ENCODE assay signal across 8 cellular contexts in the genomic region with DNA sequence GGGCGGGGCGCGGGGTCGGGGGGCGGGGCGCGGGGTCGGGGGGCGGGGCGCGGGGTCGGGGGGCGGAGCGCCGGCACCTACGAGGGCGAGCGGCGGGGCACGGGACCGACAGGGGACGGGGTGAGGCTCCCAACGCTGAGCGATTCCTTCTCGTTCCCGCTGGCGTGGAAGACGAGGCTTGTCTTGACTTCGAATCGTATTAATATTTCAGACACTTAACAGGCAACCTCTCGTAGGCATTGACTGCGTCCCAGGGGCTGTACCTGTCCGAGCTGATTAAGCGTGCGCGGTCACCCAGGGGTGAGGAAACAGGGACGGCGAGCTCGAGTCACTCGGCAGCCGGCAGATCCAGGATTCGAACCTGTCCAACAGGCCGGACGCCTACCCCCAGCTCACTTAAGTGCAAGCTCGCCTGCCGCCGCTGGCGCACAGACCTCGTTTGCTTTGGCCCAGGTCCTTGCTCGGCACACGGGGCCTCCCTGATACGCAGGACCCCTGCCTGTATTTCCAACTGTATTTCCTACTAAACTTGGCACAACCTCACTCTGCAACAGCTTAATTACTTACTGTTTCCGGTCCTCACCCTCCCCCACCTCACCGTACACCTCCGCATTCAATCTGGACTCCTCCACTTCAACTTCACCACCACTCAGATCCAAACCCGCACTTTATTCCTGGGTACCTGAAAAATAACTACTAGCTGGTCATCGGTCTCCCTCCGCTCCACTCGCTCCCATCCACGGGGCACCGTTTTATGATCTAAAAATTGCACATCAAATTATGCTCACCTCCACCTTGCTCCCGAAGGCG. TPM values are rescaled to one million over a fixed set of nuclear protein-coding genes. Genes with fewer than 3 reads are reported as not detected.
A peak's percentile ranks its signal among the peaks of the same experiment; 100 is the strongest.
DNase-seq lines count a peak whose midpoint lies in the region; ATAC-seq and TF ChIP-seq lines count a peak whose summit lies in the region.

No MANE protein-coding gene starts in this region.

- ATAC-seq in GM18868 (IDR thresholded peaks at IDR 0.05; ENCODE audit: unreplicated experiment) = peak; percentile 26
- peak; percentile 12 for ATAC-seq in HG03095 (IDR thresholded peaks at IDR 0.05; ENCODE audit: unreplicated experiment)
- ATAC-seq in right cardiac atrium = peak; percentile 66 to 68
- no peak for ATAC-seq in HG03378 (IDR thresholded peaks at IDR 0.05; ENCODE audit: unreplicated experiment)

- intact Hi-C loops in right cardiac atrium (cut with DNase I) = loop anchor here in 1 of 4 donors (10.0 kb wide), 1 partner anchor 212 kb away; no protein-coding TSS in a partner anchor
- intact Hi-C loops in prostate gland (cut with DNase I) = no loop called here

- TF ChIP-seq CTCF in AG04450 (IDR thresholded peaks at IDR 0.05; ENCODE audit: low read depth, low read length) (no peak), prostate gland (IDR thresholded peaks at IDR 0.05) (no peak)

- POLR2A ChIA-PET in AG04450 (lab: Yijun Ruan, JAX) = interaction anchor here (1.0 kb wide), 1 partner anchor 24 kb away, joined by 3 read pairs; no protein-coding TSS in a partner anchor

- CTCF ChIA-PET in AG04450 (lab: Charles Lee) = interaction anchor here (0.8 to 1.0 kb wide), 2 partner anchors 20 to 275 kb away, joined by 3 read pairs; no protein-coding TSS in a partner anchor

- H3K9me3 ChIP-seq in AG04450 (ENCODE audit: control insufficient read depth, insufficient read depth, low read length) = no peaks in the 10 kb centered on the region; the same call in 1 of the 2 replicates
- H3K9me3 ChIP-seq in right cardiac atrium (ENCODE audit: control insufficient read depth, low read length) = no peaks in the 10 kb centered on the region
- no peaks in the 10 kb centered on the region for H3K9me3 ChIP-seq in prostate gland

- H3K27me3 ChIP-seq in AG04450 (ENCODE audit: control insufficient read depth, insufficient read depth, low read length) (peaks cover 3% of the 10 kb centered on the region), right cardiac atrium (ENCODE audit: control insufficient read depth, insufficient read depth) (no peaks in the 10 kb centered on the region), prostate gland (replicated peaks; ENCODE audit: insufficient read depth) (no peaks in the 10 kb centered on the region)

- peak overlapping the region; percentile 47 for H3K27ac ChIP-seq in AG04450 (ENCODE audit: low read depth, low read length)
- peak overlapping the region; percentile 61 for H3K27ac ChIP-seq in adipose tissue (ENCODE audit: low read depth, low read length)
- H3K27ac ChIP-seq in right cardiac atrium (ENCODE audit: low read length) = peak overlapping the region; percentile 67
- H3K27ac ChIP-seq in prostate gland = peak overlapping the region; percentile 91 to 92

- DNase-seq in AG04450 (ENCODE audit: low read depth, low spot score) = no peak
- DNase-seq in NCI-H526 treated with DMSO at 0.1 percent for 48 hours (lab: John Stamatoyannopoulos, UW) = peak; percentile 52
- peak; percentile 70 to 86 (median 86) for DNase-seq in right cardiac atrium
- peak; percentile 54 for DNase-seq in prostate gland (ENCODE audit: low spot score)

- 9 to 13% (median 10%) methylated on average over 50 to 53 of the region's 63 CpGs for WGBS in adipose tissue, 3 donors
- 12% methylated on average over 51 of the region's 63 CpGs for WGBS in right cardiac atrium
- 12% methylated on average over 44 of the region's 63 CpGs for WGBS in prostate gland

- H3K36me3 ChIP-seq in prostate gland = no peaks in the 10 kb centered on the region

- H3K4me3 ChIP-seq in AG04450 (ENCODE audit: low read depth, low read length) (peak overlapping the region; percentile 87), right cardiac atrium (ENCODE audit: low read length) (peak overlapping the region; percentile 66), prostate gland (peak overlapping the region; percentile 46 to 69)

- peak; percentile 65 for TF ChIP-seq POLR2A in prostate gland (IDR thresholded peaks at IDR 0.05)

- H3K4me1 ChIP-seq in right cardiac atrium (ENCODE audit: control insufficient read depth, insufficient read depth, low read length) = peaks cover 20% of the 10 kb centered on the region
- H3K4me1 ChIP-seq in prostate gland (replicated peaks) = peaks cover 15% of the 10 kb centered on the region

RNA-seq across cellular contexts. Expression of a gene that starts 0.7 kb away (rescaled TPM):
- polyA plus RNA-seq in AG04450 (2011; rRNA removed) (9.5 and 11.1 TPM in 2 replicates), adipose tissue (10 to 100 TPM in 2 of 3 donors, 1 to 10 TPM in 1; 9.8 to 14.1 (median 13.5) TPM), right cardiac atrium (8.2 TPM)
- 21.2 and 22.4 TPM in 2 replicates for polyA minus RNA-seq in AG04450 (2011; rRNA and poly(A)+ RNA removed)
- total RNA-seq in right cardiac atrium (10 to 100 TPM; 17.8 to 21.6 (median 19.7) TPM), prostate gland (10 to 100 TPM; 47.7 to 87.0 TPM)

RNA-seq across cellular contexts. Expression of a gene that starts 41.2 kb away (rescaled TPM):
- polyA plus RNA-seq in AG04450 (2011; rRNA removed) (not detected in 2 replicates), adipose tissue (not detected), right cardiac atrium (not detected)
- polyA minus RNA-seq in AG04450 (2011; rRNA and poly(A)+ RNA removed) = not detected in 2 replicates
- total RNA-seq in right cardiac atrium (not detected), prostate gland (under 1 TPM in 1 of 2 donors, not detected in 1; 0.17 TPM)

RNA-seq across cellular contexts. Expression of a gene that starts 47.6 kb away (rescaled TPM):
- polyA plus RNA-seq in AG04450 (2011; rRNA removed) = not detected in 2 replicates
- polyA minus RNA-seq in AG04450 (2011; rRNA and poly(A)+ RNA removed) = not detected in 2 replicates
- under 1 TPM; 0.03 to 0.94 (median 0.67) TPM for polyA plus RNA-seq in adipose tissue
- under 1 TPM in 3 of 4 donors, not detected in 1; 0.19 to 0.59 (median 0.34) TPM for total RNA-seq in right cardiac atrium
- polyA plus RNA-seq in right cardiac atrium = 0.11 TPM
- total RNA-seq in prostate gland = 1 to 10 TPM in 1 of 2 donors, not detected in 1; 6.9 TPM
